8 cellular contexts compared by ENCODE assay signal in genomic region chr19:42220751-42221097, GRCh38. TPM values are rescaled to one million over a fixed set of nuclear protein-coding genes. Genes with fewer than 3 reads are reported as not detected.
DNase-seq lines count a peak whose midpoint lies in the region; ATAC-seq, FAIRE-seq and TF ChIP-seq lines count a peak whose summit lies in the region.

No MANE protein-coding gene starts in this region.

- ATAC-seq in GM23338 = no peak
- no peak for ATAC-seq in activated B cell treated with CpG ODN at 0.5 μM for 24 hours (ENCODE audit: low read depth)
- no peak for ATAC-seq in left ventricle myocardium superior

- H3K9me2 ChIP-seq in GM23338 (ENCODE audit: insufficient read depth) = no peaks in the 10 kb centered on the region

- peaks cover 17% of the 10 kb centered on the region for H4K20me1 ChIP-seq in GM23338 (replicated peaks; ENCODE audit: insufficient read depth)

- FAIRE-seq in RCC 7860 (lab: Jason Lieb, UNC) = no peak

- H3K9me3 Mint-ChIP-seq in GM23338 = no peaks in the 10 kb centered on the region
- no peaks in the 10 kb centered on the region for H3K9me3 Mint-ChIP-seq in activated B cell treated with CpG ODN at 0.5 μM for 24 hours

- intact Hi-C loops in activated B cell treated with CpG ODN at 0.5 μM for 24 hours (cut with micrococcal nuclease) = loop anchor here (1.0 kb wide), 2 partner anchors 48 to 60 kb away; no protein-coding TSS in a partner anchor
- intact Hi-C loops in left ventricle myocardium superior (cut with micrococcal nuclease) = no loop called here

- H3K4me2 ChIP-seq in GM23338 (peak overlapping the region; percentile 95), skeletal muscle satellite cell (ENCODE audit: low read length) (peak overlapping the region; percentile 87)

- peaks cover 34% of the 10 kb centered on the region for H3K79me2 ChIP-seq in GM23338 (replicated peaks; ENCODE audit: insufficient read depth)

- H3K4me3 Mint-ChIP-seq in GM23338 = peak overlapping the region; percentile 94
- H3K4me3 Mint-ChIP-seq in activated B cell treated with CpG ODN at 0.5 μM for 24 hours = peak overlapping the region; percentile 99

- H3K27ac ChIP-seq in GM23338 (ENCODE audit: low read depth) = peak overlapping the region; percentile 27; the same call in 1 of the 2 replicates

- H3K4me3 ChIP-seq in GM23338 = peak overlapping the region; percentile 89
- H3K4me3 ChIP-seq in skeletal muscle satellite cell (ENCODE audit: low read length) = peak overlapping the region; percentile 92

- no peaks in the 10 kb centered on the region for H3K27me3 ChIP-seq in GM23338 (ENCODE audit: insufficient read depth)
- H3K27me3 ChIP-seq in skeletal muscle satellite cell (ENCODE audit: control insufficient read depth, insufficient read depth, low read length) = no peaks in the 10 kb centered on the region

- CTCF ChIA-PET in activated B cell treated with CpG ODN at 0.5 μM for 24 hours (lab: Charles Lee) = interaction anchor here (1.4 to 1.5 kb wide), 2 partner anchors 21 to 112 kb away, joined by 3 to 6 read pairs; no protein-coding TSS in a partner anchor

- H3K36me3 ChIP-seq in GM23338 (ENCODE audit: insufficient read depth) (no peaks in the 10 kb centered on the region), skeletal muscle satellite cell (ENCODE audit: insufficient read depth, low read length) (peaks cover 21% of the 10 kb centered on the region)

- H3K9me3 ChIP-seq in skeletal muscle satellite cell (replicated peaks; ENCODE audit: low read length) = no peaks in the 10 kb centered on the region

- DNase-seq in GM23338 (ENCODE audit: low spot score) (no peak), activated B cell treated with CpG ODN at 0.5 μM for 24 hours (no peak), left ventricle myocardium superior (peak; percentile 4), mucosa of gallbladder (ENCODE audit: low spot score) (no peak), DMS79 treated with DMSO at 0.1 percent for 48 hours (lab: John Stamatoyannopoulos, UW) (no peak), NCI-H2196 treated with DMSO at 0.1 percent for 48 hours (lab: John Stamatoyannopoulos, UW; ENCODE audit: unreplicated experiment) (no peak), RCC 7860 (ENCODE audit: low spot score) (no peak)

- H3K4me1 Mint-ChIP-seq in GM23338 (peaks cover 26% of the 10 kb centered on the region), activated B cell treated with CpG ODN at 0.5 μM for 24 hours (peaks cover 48% of the 10 kb centered on the region)

- H3K4me1 ChIP-seq in GM23338 (ENCODE audit: insufficient read depth) (peaks cover 9% of the 10 kb centered on the region), skeletal muscle satellite cell (ENCODE audit: control insufficient read depth, insufficient read depth, low read length) (peaks cover 28% of the 10 kb centered on the region)

- peaks cover 25% of the 10 kb centered on the region for H3F3A ChIP-seq in GM23338 (replicated peaks; ENCODE audit: low read depth)

- H3K36me3 Mint-ChIP-seq in GM23338 (ENCODE audit: low read depth) = peaks cover 26% of the 10 kb centered on the region
- peaks cover 35% of the 10 kb centered on the region for H3K36me3 Mint-ChIP-seq in activated B cell treated with CpG ODN at 0.5 μM for 24 hours (ENCODE audit: low read depth)

- peak overlapping the region; percentile 96 for H3K9ac ChIP-seq in skeletal muscle satellite cell (ENCODE audit: low read depth, low read length)

- POLR2A ChIA-PET in activated B cell treated with CpG ODN at 0.5 μM for 24 hours (lab: Charles Lee) = interaction anchor here (0.6 to 2.0 kb wide), 6 partner anchors 9 to 50 kb away, joined by 3 to 17 read pairs (median 4); no protein-coding TSS in a partner anchor

- peak overlapping the region; percentile 94 for H3K27ac Mint-ChIP-seq in GM23338
- H3K27ac Mint-ChIP-seq in activated B cell treated with CpG ODN at 0.5 μM for 24 hours = peak overlapping the region; percentile 93

- H3K27me3 Mint-ChIP-seq in GM23338 (ENCODE audit: insufficient read depth, low read depth, poor library complexity) (peaks cover 30% of the 10 kb centered on the region), activated B cell treated with CpG ODN at 0.5 μM for 24 hours (no peaks in the 10 kb centered on the region)

- TF ChIP-seq CTCF in GM23338 (conservative IDR thresholded peaks at IDR 0.05; ENCODE audit: low read depth in 2 of 2) = no peak
- no peak for TF ChIP-seq CTCF in activated B cell treated with CpG ODN at 0.5 μM for 24 hours (IDR thresholded peaks at IDR 0.05)

- H2AFZ ChIP-seq in GM23338 = no peak overlapping the region; the same call in 1 of the 2 replicates

TF ChIP-seq in GM23338, 12 proteins besides CTCF, POLR2A, EP300 and RAD21:
- TF ChIP-seq EZH2phosphoT487 (IDR thresholded peaks at IDR 0.05; ENCODE audit: unreplicated experiment) (no peak), JUNB (IDR thresholded peaks at IDR 0.05; ENCODE audit: unreplicated experiment) (no peak), CREB1 (CRISPR knock-in tag; IDR thresholded peaks at IDR 0.05; ENCODE audit: low read depth) (no peak)

RNA-seq across cellular contexts. Expression of gene ZNF526, which starts 0.6 kb away (rescaled TPM):
- total RNA-seq in GM23338 (2014; rRNA removed; shearing (Covaris generic)) = 12.7 and 13.3 TPM in 2 replicates
- polyA plus RNA-seq in GM23338 (2016; fragmentation: Nextera tagmentation; extraction: Ambion mirVana) = 4.7 and 5.8 TPM in 2 replicates
- total RNA-seq in activated B cell treated with CpG ODN at 0.5 μM for 24 hours (19.6 and 22.7 TPM in 2 replicates), left ventricle myocardium superior (6.7 TPM), mucosa of gallbladder (12.1 TPM)
- total RNA-seq in skeletal muscle satellite cell (2012; rRNA removed) = 13.7 and 17.3 TPM in 2 replicates

RNA-seq across cellular contexts. Expression of gene DEDD2, which starts 3.2 kb away (rescaled TPM):
- 59.4 and 63.0 TPM in 2 replicates for total RNA-seq in GM23338 (2014; rRNA removed; shearing (Covaris generic))
- polyA plus RNA-seq in GM23338 (2016; fragmentation: Nextera tagmentation; extraction: Ambion mirVana) = 23.4 and 25.6 TPM in 2 replicates
- total RNA-seq in activated B cell treated with CpG ODN at 0.5 μM for 24 hours = 26.1 and 29.0 TPM in 2 replicates
- total RNA-seq in left ventricle myocardium superior = 17.2 TPM
- 20.3 and 22.7 TPM in 2 replicates for total RNA-seq in skeletal muscle satellite cell (2012; rRNA removed)
- total RNA-seq in mucosa of gallbladder = 35.0 TPM

RNA-seq across cellular contexts. Expression of gene GSK3A, which starts 21.7 kb away (rescaled TPM):
- total RNA-seq in GM23338 (2014; rRNA removed; shearing (Covaris generic)) = 40.7 and 47.0 TPM in 2 replicates
- polyA plus RNA-seq in GM23338 (2016; fragmentation: Nextera tagmentation; extraction: Ambion mirVana) = 17.7 and 19.2 TPM in 2 replicates
- 38.2 and 38.6 TPM in 2 replicates for total RNA-seq in activated B cell treated with CpG ODN at 0.5 μM for 24 hours
- total RNA-seq in left ventricle myocardium superior = 40.0 TPM
- total RNA-seq in skeletal muscle satellite cell (2012; rRNA removed) = 21.4 and 22.3 TPM in 2 replicates
- 49.8 TPM for total RNA-seq in mucosa of gallbladder

RNA-seq across cellular contexts. Expression of gene ERF, which starts 34.2 kb away (rescaled TPM):
- 49.0 and 49.4 TPM in 2 replicates for total RNA-seq in GM23338 (2014; rRNA removed; shearing (Covaris generic))
- polyA plus RNA-seq in GM23338 (2016; fragmentation: Nextera tagmentation; extraction: Ambion mirVana) = 29.4 and 30.4 TPM in 2 replicates
- total RNA-seq in activated B cell treated with CpG ODN at 0.5 μM for 24 hours = 47.9 and 48.1 TPM in 2 replicates
- total RNA-seq in left ventricle myocardium superior = 46.0 TPM
- 26.6 and 46.1 TPM in 2 replicates for total RNA-seq in skeletal muscle satellite cell (2012; rRNA removed)
- total RNA-seq in mucosa of gallbladder = 68.3 TPM

RNA-seq across cellular contexts. Expression of gene CIC, which starts 48.3 kb away (rescaled TPM):
- total RNA-seq in GM23338 (2014; rRNA removed; shearing (Covaris generic)) = 31.8 and 42.0 TPM in 2 replicates
- polyA plus RNA-seq in GM23338 (2016; fragmentation: Nextera tagmentation; extraction: Ambion mirVana) = 13.2 and 13.9 TPM in 2 replicates
- total RNA-seq in activated B cell treated with CpG ODN at 0.5 μM for 24 hours (85.4 and 96.5 TPM in 2 replicates), left ventricle myocardium superior (37.1 TPM), mucosa of gallbladder (93.4 TPM)
- total RNA-seq in skeletal muscle satellite cell (2012; rRNA removed) = 18.8 and 21.8 TPM in 2 replicates
